ENCODE assay signal across 19 cellular contexts in genomic region chr15:65541231-65541630, GRCh38.
"Had no signal": no experiment of that assay in that cellular context is flagged by ENCODE, and none has a peak within 500 bp of the region (broad histone marks: within the 10 kb centered on the region; RNA-seq: fewer than 3 reads in every experiment).

No MANE protein-coding gene starts in this region.

- H3K4me1 ChIP-seq: SJSA1 had no signal

- H3K9me3 ChIP-seq: SJSA1 had no signal

- H3K27ac ChIP-seq: SJSA1, SK-N-MC had no signal

- DNase-seq: KBM-7, MM.1S, NCI-H1092 treated with DMSO at 0.1 percent for 48 hours, NCI-H1436, NCI-H187, NCI-H2029, NCI-H2081 treated with DMSO at 0.1 percent for 48 hours, NCI-H2171, NCI-H226, NCI-H446, NCI-H510A, NCI-H524 treated with DMSO at 0.1 percent for 48 hours, NCI-H69, NCI-H774, Right ventricle myocardium superior, RPMI8226, SIG-M5 had no signal

- H3K4me3 ChIP-seq: SJSA1, SK-N-MC had no signal

- H3K27me3 ChIP-seq: SJSA1 had no signal
